Comparison of ENCODE assay signal across 21 cellular contexts in genomic region chr5:45279109-45279508, GRCh38.
"Had no signal": no experiment of that assay in that cellular context is flagged by ENCODE, and none has a peak within 500 bp of the region (broad histone marks: within the 10 kb centered on the region; RNA-seq: fewer than 3 reads in every experiment).

No MANE protein-coding gene starts in this region.

- H3K36me3 ChIP-seq: ascending aorta, brain microvascular endothelial cell, left lung, thoracic aorta, upper lobe of left lung had no signal

- H3K4me1 ChIP-seq: ascending aorta, left lung, upper lobe of left lung had no signal

- H3K4me3 ChIP-seq: ascending aorta, left lung, thoracic aorta, upper lobe of left lung had no signal

- H3K9me3 ChIP-seq: ascending aorta, thoracic aorta, upper lobe of left lung had no signal

- H3K27ac ChIP-seq: ascending aorta, brain microvascular endothelial cell, left lung, thoracic aorta, upper lobe of left lung, VCaP had no signal

- DNase-seq: activated CD4-positive, CD25-positive, alpha-beta regulatory T cell treated with anti-CD3 and anti-CD28 coated beads, Interleukin-2, amount 50 U/mL, for 72 hours; activated CD8-positive, alpha-beta memory T cell treated with anti-CD3 and anti-CD28 coated beads, Interleukin-2, amount 50 U/mL, for 4 hours; activated T-cell treated with anti-CD3 and anti-CD28 coated beads, Interleukin-2, amount 50 U/mL, for 24 hours; brain microvascular endothelial cell; caudate nucleus; effector CD4-positive, alpha-beta T cell; erythroblast; foreskin fibroblast; kidney glomerular epithelial cell; left lung; naive thymus-derived CD8-positive, alpha-beta T cell; retina; stimulated activated CD4-positive, alpha-beta T cell treated with anti-CD3 and anti-CD28 coated beads, Interleukin-2, amount 100 ng/mL, for 48 hours; stimulated activated naive CD4-positive, alpha-beta T cell; T-cell; upper lobe of left lung had no signal

- ATAC-seq: activated naive CD4-positive, alpha-beta T cell treated with anti-CD3 and anti-CD28 coated beads, Interleukin-2, amount 50 U/mL, for 72 hours; activated T-helper 17 cell treated with anti-CD3 and anti-CD28 coated beads, Interleukin-2, amount 50 U/mL, for 72 hours; left lung; naive thymus-derived CD8-positive, alpha-beta T cell; T-cell had no signal

- H3K27me3 ChIP-seq: ascending aorta, brain microvascular endothelial cell, left lung, upper lobe of left lung had no signal
